19 cellular contexts compared by ENCODE assay signal in genomic region chr6:14196029-14196428, GRCh38.
"Had no signal": no experiment of that assay in that cellular context is flagged by ENCODE, and none has a peak within 500 bp of the region (broad histone marks: within the 10 kb centered on the region; RNA-seq: fewer than 3 reads in every experiment).

No MANE protein-coding gene starts in this region.

- H3K79me2 ChIP-seq: hepatocyte had no signal

- H3K9me3 ChIP-seq: colonic mucosa, esophagus muscularis mucosa, gastroesophageal sphincter, heart left ventricle, left lung, lower lobe of right lung had no signal

- H3K4me3 ChIP-seq: colonic mucosa, esophagus muscularis mucosa, gastroesophageal sphincter, heart left ventricle, hepatocyte, left lung, lower lobe of right lung had no signal

- H3K4me1 ChIP-seq: colonic mucosa, foreskin keratinocyte, left lung, lower lobe of right lung had no signal

- H3K27ac ChIP-seq: colonic mucosa, esophagus muscularis mucosa, foreskin keratinocyte, gastroesophageal sphincter, heart left ventricle, hepatocyte, left lung, lower lobe of right lung had no signal

- H3K36me3 ChIP-seq: colonic mucosa, esophagus muscularis mucosa, gastroesophageal sphincter, heart left ventricle, left lung, lower lobe of right lung had no signal

- H3K27me3 ChIP-seq: colonic mucosa, gastroesophageal sphincter, heart left ventricle, left lung had no signal

- ATAC-seq: foreskin keratinocyte; gastroesophageal sphincter; heart left ventricle; left lung; left ventricle myocardium superior; lower lobe of right lung; naive thymus-derived CD4-positive, alpha-beta T cell had no signal

- H2AFZ ChIP-seq: hepatocyte had no signal

- H3K4me2 ChIP-seq: hepatocyte had no signal

- FAIRE-seq: endothelial cell of umbilical vein, frontal cortex, keratinocyte had no signal

- DNase-seq: colonic mucosa; cortex of kidney; effector CD8-positive, alpha-beta T cell; foreskin keratinocyte; heart left ventricle; hypothalamus; immature natural killer cell; kidney glomerular epithelial cell; left lung; left ventricle myocardium superior; lower lobe of right lung; mesenchymal stem cell; naive thymus-derived CD4-positive, alpha-beta T cell had no signal
